In the genomic region with DNA sequence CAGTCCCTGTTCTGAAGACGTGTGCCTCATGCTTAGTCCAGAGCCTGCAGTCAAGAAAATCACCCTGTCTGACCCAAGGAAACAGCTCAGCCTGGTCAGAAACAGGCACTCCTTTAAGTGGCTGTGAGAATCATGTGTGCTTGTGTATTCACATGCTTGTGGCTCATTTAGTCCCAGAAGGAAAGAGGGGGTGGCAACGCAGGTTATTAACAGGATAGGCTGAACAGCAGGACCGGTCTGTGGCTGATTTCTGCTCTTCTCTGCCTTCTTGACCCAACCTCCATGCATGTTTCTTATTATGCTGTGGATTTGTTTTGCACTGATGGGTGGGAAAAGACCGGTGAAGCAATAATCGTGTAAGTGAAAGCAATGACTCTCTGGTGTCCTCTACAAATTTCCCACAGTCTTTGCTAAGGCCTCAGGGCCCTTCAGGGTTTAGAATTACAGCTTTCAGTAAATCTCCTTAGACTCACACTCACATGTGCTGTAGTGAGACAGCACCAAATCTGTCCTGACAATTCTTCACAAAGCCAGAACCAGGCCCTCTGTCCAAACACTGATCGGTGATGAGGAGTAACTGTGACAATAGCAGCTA, we compare ENCODE assay signal across 9 cellular contexts.
DNase-seq lines count a peak whose midpoint lies in the region; ATAC-seq and TF ChIP-seq lines count a peak whose summit lies in the region.
"Had no signal": no experiment of that assay in that cellular context is flagged by ENCODE, and none has a peak within 500 bp of the region (broad histone marks: within the 10 kb centered on the region; RNA-seq: fewer than 3 reads in every experiment).

No MANE protein-coding gene starts in this region.

- peak overlapping the region; percentile 49 for H3K4me3 Mint-ChIP-seq in activated CD4-positive, alpha-beta memory T cell treated with anti-CD3 and anti-CD28 coated beads, Interleukin-2, amount 10 ng/mL, durations not matched to agents 7 days and 5 days

- no peaks in the 10 kb centered on the region for H3K27me3 ChIP-seq in lower lobe of right lung (ENCODE audit: low read depth)

- H3K4me3 ChIP-seq in AG09309 (ENCODE audit: control insufficient read depth, low read depth, low read length) (no peak overlapping the region), lower lobe of right lung (no peak overlapping the region)

- CTCF ChIA-PET in activated CD4-positive, alpha-beta memory T cell treated with anti-CD3 and anti-CD28 coated beads, Interleukin-2, amount 10 ng/mL, durations not matched to agents 7 days and 5 days (lab: Charles Lee): interaction anchor here (0.6 to 4.6 kb wide), 7 partner anchors 8 to 331 kb away, joined by 3 to 90 read pairs (median 4); no protein-coding TSS in a partner anchor

- intact Hi-C loops in lower lobe of right lung (cut with DNase I): no loop called here

- ATAC-seq in GM19463 (IDR thresholded peaks at IDR 0.05; ENCODE audit: unreplicated experiment): peak; percentile 39
- ATAC-seq in lower lobe of right lung: peak; percentile 27 to 46
- ATAC-seq in left lobe of liver: no peak

- H3K36me3 ChIP-seq in lower lobe of right lung: no peaks in the 10 kb centered on the region

- H3K36me3 Mint-ChIP-seq in activated CD4-positive, alpha-beta memory T cell treated with anti-CD3 and anti-CD28 coated beads, Interleukin-2, amount 10 ng/mL, durations not matched to agents 7 days and 5 days (ENCODE audit: low read depth): peaks cover 36% of the 10 kb centered on the region

- H3K9me3 ChIP-seq in lower lobe of right lung: no peaks in the 10 kb centered on the region

- DNase-seq in AG09309 (ENCODE audit: low read depth) (peak; percentile 83), lower lobe of right lung (no peak), AG08396 (ENCODE audit: low spot score) (no peak), SHP77 treated with DMSO at 0.1 percent for 48 hours (lab: John Stamatoyannopoulos, UW) (no peak), left lobe of liver (ENCODE audit: low spot score) (no peak), HCEC 1CT (no peak)
- DNase-seq in activated CD4-positive, alpha-beta memory T cell treated with anti-CD3 and anti-CD28 coated beads, Interleukin-2, amount 10 ng/mL, durations not matched to agents 7 days and 5 days: no peak
- DNase-seq: left cardiac atrium had no signal

- H3K9me3 Mint-ChIP-seq in activated CD4-positive, alpha-beta memory T cell treated with anti-CD3 and anti-CD28 coated beads, Interleukin-2, amount 10 ng/mL, durations not matched to agents 7 days and 5 days: peaks cover 8% of the 10 kb centered on the region

- peak overlapping the region; percentile 87 for H3K27ac Mint-ChIP-seq in activated CD4-positive, alpha-beta memory T cell treated with anti-CD3 and anti-CD28 coated beads, Interleukin-2, amount 10 ng/mL, durations not matched to agents 7 days and 5 days

- peak overlapping the region; percentile 21 for H3K27ac ChIP-seq in lower lobe of right lung

- H3K4me1 Mint-ChIP-seq in activated CD4-positive, alpha-beta memory T cell treated with anti-CD3 and anti-CD28 coated beads, Interleukin-2, amount 10 ng/mL, durations not matched to agents 7 days and 5 days: peaks cover 81% of the 10 kb centered on the region

- TF ChIP-seq CTCF in AG09309 (IDR thresholded peaks at IDR 0.05; ENCODE audit: control insufficient read depth, insufficient read depth, low read depth, low read length, missing control alignments): no peak
- TF ChIP-seq CTCF in lower lobe of right lung (IDR thresholded peaks at IDR 0.05): no peak

- H3K27me3 Mint-ChIP-seq in activated CD4-positive, alpha-beta memory T cell treated with anti-CD3 and anti-CD28 coated beads, Interleukin-2, amount 10 ng/mL, durations not matched to agents 7 days and 5 days: no peaks in the 10 kb centered on the region

- POLR2A ChIA-PET in activated CD4-positive, alpha-beta memory T cell treated with anti-CD3 and anti-CD28 coated beads, Interleukin-2, amount 10 ng/mL, durations not matched to agents 7 days and 5 days (lab: Charles Lee): interaction anchor here (0.6 to 7.7 kb wide), 16 partner anchors 8 to 330 kb away, joined by 3 to 271 read pairs (median 28); no protein-coding TSS in a partner anchor

- peaks cover 41% of the 10 kb centered on the region for H3K4me1 ChIP-seq in lower lobe of right lung
